In genomic region chr12:46389130-46389616, GRCh38 we compare ENCODE assay signal across 9 cellular contexts. TPM values are rescaled to one million over a fixed set of nuclear protein-coding genes. Genes with fewer than 3 reads are reported as not detected.
DNase-seq lines count a peak whose midpoint lies in the region; ATAC-seq and TF ChIP-seq lines count a peak whose summit lies in the region.
"Had no signal": no experiment of that assay in that cellular context is flagged by ENCODE, and none has a peak within 500 bp of the region (broad histone marks: within the 10 kb centered on the region; RNA-seq: fewer than 3 reads in every experiment).

No MANE protein-coding gene starts in this region.

- DNase-seq in GM12865 (ENCODE audit: low read depth) (no peak), adipocyte (ENCODE audit: low read depth) (peak; percentile 85), left ventricle myocardium inferior (no peak), hypothalamus (lab: John Stamatoyannopoulos, UW) (no peak), COLO829 (ENCODE audit: low spot score) (no peak)
- DNase-seq in stimulated activated naive CD8-positive, alpha-beta T cell treated with anti-CD3 and anti-CD28 coated beads, Interleukin-15, amount 100 ng/mL, for 72 hours, result no peak
- DNase-seq: head of caudate nucleus had no signal

- TF ChIP-seq CTCF in GM12865 (IDR thresholded peaks at IDR 0.05; ENCODE audit: insufficient read depth, low read depth, low read length, missing control alignments) (no peak), left ventricle myocardium inferior (IDR thresholded peaks at IDR 0.05; ENCODE audit: borderline replicate concordance) (no peak)

- ATAC-seq in stimulated activated naive CD8-positive, alpha-beta T cell treated with anti-CD3 and anti-CD28 coated beads, Interleukin-15, amount 100 ng/mL, for 72 hours, result no peak
- ATAC-seq in GM21737 (IDR thresholded peaks at IDR 0.05; ENCODE audit: unreplicated experiment) (no peak), GM21576 (IDR thresholded peaks at IDR 0.05; ENCODE audit: unreplicated experiment) (no peak)

- H3K4me1 Mint-ChIP-seq in stimulated activated naive CD8-positive, alpha-beta T cell treated with anti-CD3 and anti-CD28 coated beads, Interleukin-15, amount 100 ng/mL, for 72 hours, result peaks cover 64% of the 10 kb centered on the region

- no peaks in the 10 kb centered on the region for H3K36me3 ChIP-seq in adipocyte (ENCODE audit: control insufficient read depth, insufficient read depth, low read length, severe bottlenecking)
- no peaks in the 10 kb centered on the region for H3K36me3 ChIP-seq in left ventricle myocardium inferior

- H3K9ac ChIP-seq in adipocyte (ENCODE audit: low read length), result peak overlapping the region; percentile 94

- intact Hi-C loops in left ventricle myocardium inferior (cut with micrococcal nuclease), result loop anchor here (10.0 kb wide), 1 partner anchor 166 kb away; no protein-coding TSS in a partner anchor

- no peaks in the 10 kb centered on the region for H3K9me3 Mint-ChIP-seq in stimulated activated naive CD8-positive, alpha-beta T cell treated with anti-CD3 and anti-CD28 coated beads, Interleukin-15, amount 100 ng/mL, for 72 hours

- peak overlapping the region; percentile 85 for H3K4me3 ChIP-seq in GM12865 (ENCODE audit: low read depth, low read length)
- H3K4me3 ChIP-seq in adipocyte (ENCODE audit: low read length), result peak overlapping the region; percentile 73
- no peak overlapping the region for H3K4me3 ChIP-seq in left ventricle myocardium inferior

- H3K9me3 ChIP-seq in adipocyte (ENCODE audit: control insufficient read depth, low read length), result no peaks in the 10 kb centered on the region
- H3K9me3 ChIP-seq in left ventricle myocardium inferior (replicated peaks), result no peaks in the 10 kb centered on the region

- H3K4me1 ChIP-seq in adipocyte (ENCODE audit: control insufficient read depth, insufficient read depth, low read length) (peaks cover 82% of the 10 kb centered on the region), left ventricle myocardium inferior (peaks cover 54% of the 10 kb centered on the region)

- H3K27me3 ChIP-seq in adipocyte (replicated peaks; ENCODE audit: control insufficient read depth, insufficient read depth, low read length) (no peaks in the 10 kb centered on the region), left ventricle myocardium inferior (ENCODE audit: low read depth) (no peaks in the 10 kb centered on the region)

- H3K4me3 Mint-ChIP-seq in stimulated activated naive CD8-positive, alpha-beta T cell treated with anti-CD3 and anti-CD28 coated beads, Interleukin-15, amount 100 ng/mL, for 72 hours, result peak overlapping the region; percentile 4 to 24

- H3K27ac ChIP-seq in left ventricle myocardium inferior (replicated peaks), result peak overlapping the region; percentile 100

- H3K27ac Mint-ChIP-seq in stimulated activated naive CD8-positive, alpha-beta T cell treated with anti-CD3 and anti-CD28 coated beads, Interleukin-15, amount 100 ng/mL, for 72 hours, result no peak overlapping the region

- no peaks in the 10 kb centered on the region for H3K27me3 Mint-ChIP-seq in stimulated activated naive CD8-positive, alpha-beta T cell treated with anti-CD3 and anti-CD28 coated beads, Interleukin-15, amount 100 ng/mL, for 72 hours

RNA-seq across cellular contexts. Expression of gene SLC38A2, which starts 16.6 kb away (rescaled TPM):
- 129 TPM for total RNA-seq in left ventricle myocardium inferior
